8 cellular contexts compared by ENCODE assay signal in genomic region chr5:150484964-150485769, GRCh38. TPM values are rescaled to one million over a fixed set of nuclear protein-coding genes. Genes with fewer than 3 reads are reported as not detected.
DNase-seq lines count a peak whose midpoint lies in the region; ATAC-seq and TF ChIP-seq lines count a peak whose summit lies in the region.

No MANE protein-coding gene starts in this region.

- H3K4me3 ChIP-seq in body of pancreas (peak overlapping the region in 1 of 2 donors; percentile 93), mesendoderm (ENCODE audit: low read length) (peak overlapping the region; percentile 82), vagina (peak overlapping the region; percentile 75 to 96)

- peak; percentile 6 for DNase-seq in stimulated activated CD4-positive, alpha-beta T cell treated with anti-CD3 and anti-CD28 coated beads, Interleukin-4, amount 100 ng/mL, for 1 hour
- no peak for DNase-seq in stimulated activated CD4-positive, alpha-beta T cell treated with anti-CD3 and anti-CD28 coated beads, Interleukin-15, amount 100 ng/mL, for 24 hours
- DNase-seq in body of pancreas, result no peak
- DNase-seq in mesendoderm, result peak; percentile 54
- DNase-seq in vagina (ENCODE audit: extremely low spot score in 2 of 2), result no peak

- no peaks in the 10 kb centered on the region for H3K27me3 ChIP-seq in body of pancreas
- H3K27me3 ChIP-seq in mesendoderm (ENCODE audit: insufficient read depth, low read length, poor library complexity), result no peaks in the 10 kb centered on the region
- H3K27me3 ChIP-seq in vagina, result no peaks in the 10 kb centered on the region

- H3K27ac ChIP-seq in body of pancreas, result peak overlapping the region; percentile 86 to 95 (median 92)
- H3K27ac ChIP-seq in mesendoderm (ENCODE audit: low read depth, low read length), result peak overlapping the region; percentile 98
- H3K27ac ChIP-seq in vagina, result peak overlapping the region; percentile 94

- WGBS in body of pancreas, 2 donors, result 14% methylated on average over 25 to 30 of the region's 33 CpGs
- no CpG with 5 or more reads among the region's 33 CpGs for WGBS in mesendoderm (ENCODE audit: extremely low coverage, insufficient coverage, low lambda C conversion rate)

- peaks cover 13% of the 10 kb centered on the region for H3K79me1 ChIP-seq in mesendoderm (ENCODE audit: low read length)

- no peak for TF ChIP-seq POLR2A in body of pancreas (IDR thresholded peaks at IDR 0.05)
- no peak for TF ChIP-seq POLR2A in vagina (IDR thresholded peaks at IDR 0.05)

- peaks cover 33% of the 10 kb centered on the region for H3K79me2 ChIP-seq in mesendoderm (ENCODE audit: control insufficient read depth, insufficient read depth, low read length)

- no peak overlapping the region for H4K8ac ChIP-seq in mesendoderm (ENCODE audit: low read depth, low read length)

- H2BK120ac ChIP-seq in mesendoderm (ENCODE audit: low read depth, low read length), result peak overlapping the region; percentile 54

- ATAC-seq in body of pancreas (no peak), GM18873 (IDR thresholded peaks at IDR 0.05; ENCODE audit: low FRiP score, unreplicated experiment) (no peak), HG02759 (IDR thresholded peaks at IDR 0.05; ENCODE audit: unreplicated experiment) (no peak), HG03342 (IDR thresholded peaks at IDR 0.05; ENCODE audit: unreplicated experiment) (no peak)

- no peak overlapping the region for H4K5ac ChIP-seq in mesendoderm (ENCODE audit: low read length)

- H3K4ac ChIP-seq in mesendoderm (ENCODE audit: low read depth, low read length), result peak overlapping the region; percentile 76

- H3K18ac ChIP-seq in mesendoderm (ENCODE audit: low read length), result peak overlapping the region; percentile 98

- peak overlapping the region; percentile 98 for H3K56ac ChIP-seq in mesendoderm (ENCODE audit: low read length)

- no peak overlapping the region for H3K23ac ChIP-seq in mesendoderm (ENCODE audit: low read length)

- H3K36me3 ChIP-seq in body of pancreas (replicated peaks in 1 of 2; ENCODE audit: insufficient read depth in 1 of 2, low read depth in 2 of 2) (no peaks in the 10 kb centered on the region), mesendoderm (ENCODE audit: control insufficient read depth, insufficient read depth, low read length) (no peaks in the 10 kb centered on the region), vagina (no peaks in the 10 kb centered on the region)

- peak overlapping the region; percentile 41 for H2BK15ac ChIP-seq in mesendoderm (replicated peaks; ENCODE audit: low read depth)

- peak overlapping the region; percentile 25 for H3K4me2 ChIP-seq in mesendoderm (ENCODE audit: low read length)

- no peak overlapping the region for H2AK5ac ChIP-seq in mesendoderm (ENCODE audit: low read length)

- H3K9me3 ChIP-seq in body of pancreas, result no peaks in the 10 kb centered on the region
- no peaks in the 10 kb centered on the region for H3K9me3 ChIP-seq in vagina

- H2BK5ac ChIP-seq in mesendoderm (ENCODE audit: low read length), result no peak overlapping the region

- H3K9ac ChIP-seq in mesendoderm (ENCODE audit: low read length), result peak overlapping the region; percentile 96

- no peak for TF ChIP-seq CTCF in body of pancreas (IDR thresholded peaks at IDR 0.05)
- no peak for TF ChIP-seq CTCF in vagina (IDR thresholded peaks at IDR 0.05)

- intact Hi-C loops in body of pancreas (cut with DNase I) (loop anchor here (5.0 kb wide), 1 partner anchor 37 kb away; no protein-coding TSS in a partner anchor), vagina (cut with DNase I) (no loop called here)

- H3K4me1 ChIP-seq in body of pancreas, result peaks cover 51% of the 10 kb centered on the region
- H3K4me1 ChIP-seq in mesendoderm (ENCODE audit: control insufficient read depth, low read depth, low read length), result peaks cover 29% of the 10 kb centered on the region
- H3K4me1 ChIP-seq in vagina, result peaks cover 48% of the 10 kb centered on the region

RNA-seq across cellular contexts. Expression of gene NDST1, which starts 22.8 kb away (rescaled TPM):
- total RNA-seq in body of pancreas, result 10 to 100 TPM; 37.6 to 56.0 TPM
- polyA plus RNA-seq in mesendoderm (2013, experiment 1 of 2), result 36.0 TPM
- polyA plus RNA-seq in mesendoderm (2013, experiment 2 of 2), result 34.9 TPM
- total RNA-seq in vagina, result 73.9 TPM

RNA-seq across cellular contexts. Expression of gene RPS14, which starts 35.6 kb away (rescaled TPM):
- total RNA-seq in body of pancreas, result 1,000 to 10,000 TPM; 1,348 to 2,916 TPM
- polyA plus RNA-seq in mesendoderm (2013, experiment 1 of 2), result 4,258 TPM
- 4,342 TPM for polyA plus RNA-seq in mesendoderm (2013, experiment 2 of 2)
- total RNA-seq in vagina, result 3,194 TPM

Comparison
In these comparisons a context has a peak if more than half of its experiments do, and no peak if none do; other contexts are left out.
1. DNase-seq: peak in stimulated activated CD4-positive, alpha-beta T cell treated with anti-CD3 and anti-CD28 coated beads, Interleukin-4, amount 100 ng/mL, for 1 hour (single experiment) and mesendoderm (single experiment); none in stimulated activated CD4-positive, alpha-beta T cell treated with anti-CD3 and anti-CD28 coated beads, Interleukin-15, amount 100 ng/mL, for 24 hours (single experiment), body of pancreas (0 of 4) and vagina (0 of 2).
2. Peak in every context shown above with its lines, with median percentiles within 50 percentile points of each other: H3K27ac ChIP-seq.